In the genomic region with DNA sequence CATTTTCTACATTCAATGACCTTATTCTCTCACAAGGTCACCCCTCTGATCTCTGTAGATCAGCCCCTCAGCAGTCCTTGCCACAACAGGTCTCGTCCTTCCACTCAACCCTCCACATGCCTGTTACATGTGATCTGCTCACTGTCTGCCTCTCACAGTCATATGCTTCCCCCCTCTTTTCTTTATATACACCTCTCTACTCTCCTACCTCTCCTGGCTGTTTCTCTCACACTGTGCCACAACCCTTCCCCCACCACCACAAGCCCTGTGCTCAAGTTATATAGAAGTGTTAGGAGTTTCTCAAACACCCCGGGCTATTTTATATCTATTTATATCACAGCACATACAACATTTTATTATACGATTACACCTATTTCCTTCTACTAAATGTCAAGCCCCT, we compare ENCODE assay signal across 1 cellular context.
TF ChIP-seq lines count a peak whose summit lies in the region.

No MANE protein-coding gene starts in this region.

TF ChIP-seq in K562, 482 proteins besides CTCF, POLR2A, EP300 and RAD21:
- no peak for TF ChIP-seq ZNF282 (CRISPR knock-in tag; IDR thresholded peaks at IDR 0.05)
- no peak for TF ChIP-seq ZNF239 (CRISPR knock-in tag; IDR thresholded peaks at IDR 0.05)
- no peak for TF ChIP-seq ZKSCAN8 (CRISPR knock-in tag; IDR thresholded peaks at IDR 0.05)
- TF ChIP-seq ZNF699 (CRISPR knock-in tag; IDR thresholded peaks at IDR 0.05; ENCODE audit: insufficient replicate concordance): no peak
- no peak for TF ChIP-seq NCOA2 (IDR thresholded peaks at IDR 0.05; ENCODE audit: partially characterized antibody in 2 of 2)
- TF ChIP-seq, protein P1, sequence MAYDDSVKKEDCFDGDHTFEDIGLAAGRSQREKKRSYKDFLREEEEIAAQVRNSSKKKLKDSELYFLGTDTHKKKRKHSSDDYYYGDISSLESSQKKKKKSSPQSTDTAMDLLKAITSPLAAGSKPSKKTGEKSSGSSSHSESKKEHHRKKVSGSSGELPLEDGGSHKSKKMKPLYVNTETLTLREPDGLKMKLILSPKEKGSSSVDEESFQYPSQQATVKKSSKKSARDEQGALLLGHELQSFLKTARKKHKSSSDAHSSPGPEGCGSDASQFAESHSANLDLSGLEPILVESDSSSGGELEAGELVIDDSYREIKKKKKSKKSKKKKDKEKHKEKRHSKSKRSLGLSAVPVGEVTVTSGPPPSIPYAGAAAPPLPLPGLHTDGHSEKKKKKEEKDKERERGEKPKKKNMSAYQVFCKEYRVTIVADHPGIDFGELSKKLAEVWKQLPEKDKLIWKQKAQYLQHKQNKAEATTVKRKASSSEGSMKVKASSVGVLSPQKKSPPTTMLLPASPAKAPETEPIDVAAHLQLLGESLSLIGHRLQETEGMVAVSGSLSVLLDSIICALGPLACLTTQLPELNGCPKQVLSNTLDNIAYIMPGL (CRISPR knock-in tag; IDR thresholded peaks at IDR 0.05): no peak
TF ChIP-seq in K562: peak in this region for 0.
